ENCODE assay signal across 37 cellular contexts in the genomic region with DNA sequence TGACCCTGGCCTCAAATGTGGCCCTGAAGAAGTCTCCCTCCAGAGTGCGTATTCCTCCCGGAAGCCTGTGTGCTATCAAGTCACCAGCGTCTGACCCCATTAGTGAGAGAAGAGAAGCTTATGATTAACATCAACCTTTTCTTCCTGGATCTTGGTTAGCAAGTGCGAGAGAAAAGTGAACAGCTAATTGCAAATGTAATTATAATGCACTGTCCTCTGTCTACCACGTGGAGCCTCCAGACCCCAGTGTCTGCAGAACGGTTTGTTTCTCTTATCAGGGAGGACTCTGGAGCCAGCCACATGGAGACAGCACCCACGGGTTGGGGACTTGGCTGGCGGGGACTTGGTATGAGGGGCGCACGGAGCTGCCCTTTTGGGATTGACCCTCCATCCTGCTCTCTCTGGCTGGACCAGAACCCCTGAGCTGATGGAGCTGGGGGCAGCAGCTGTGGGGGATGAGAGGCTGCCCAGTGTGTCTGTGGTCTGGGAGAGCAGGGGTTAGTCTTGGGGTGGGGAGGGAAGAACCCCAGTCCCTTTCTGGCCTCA. TPM values are rescaled to one million over a fixed set of nuclear protein-coding genes. Genes with fewer than 3 reads are reported as not detected.
"Had no signal": no experiment of that assay in that cellular context is flagged by ENCODE, and none has a peak within 500 bp of the region (broad histone marks: within the 10 kb centered on the region; RNA-seq: fewer than 3 reads in every experiment).

No MANE protein-coding gene starts in this region.

- H3K4me3 ChIP-seq: ascending aorta, breast epithelium, cardiac muscle cell, colonic mucosa, esophagus squamous epithelium, gastroesophageal sphincter, heart right ventricle, hepatocyte had no signal

- H3K27ac ChIP-seq: ascending aorta, breast epithelium, cardiac muscle cell, colonic mucosa, epithelial cell of prostate, esophagus squamous epithelium, gastroesophageal sphincter, heart right ventricle, hepatocyte, VCaP had no signal

- DNase-seq: activated CD4-positive, alpha-beta memory T cell treated with anti-CD3 and anti-CD28 coated beads, Interleukin-2, amount 10 ng/mL, durations not matched to agents 7 days and 5 days; activated CD4-positive, alpha-beta T cell treated with anti-CD3 and anti-CD28 coated beads for 1 hour; activated CD4-positive, alpha-beta T cell treated with anti-CD3 and anti-CD28 coated beads for 4 hours; activated CD4-positive, alpha-beta T cell treated with anti-CD3 and anti-CD28 coated beads, Interleukin-2, amount 10 ng/mL, durations not matched to agents 7 days and 5 days; activated CD4-positive, alpha-beta T cell treated with anti-CD3 and anti-CD28 coated beads, Interleukin-2, amount 50 U/mL, for 4 hours; activated CD8-positive, alpha-beta memory T cell treated with anti-CD3 and anti-CD28 coated beads, Interleukin-2, amount 50 U/mL, for 48 hours; activated effector memory CD4-positive, alpha-beta T cell treated with Interleukin-2 at 50 U/mL for 16 hours; activated gamma-delta T cell treated with Interleukin-2 at 50 U/mL for 16 hours; activated naive CD4-positive, alpha-beta T cell treated with anti-CD3 and anti-CD28 coated beads for 36 hours; activated naive CD8-positive, alpha-beta T cell treated with anti-CD3 and anti-CD28 coated beads, Interleukin-2, amount 10 ng/mL, durations not matched to agents 7 days and 5 days; activated T-cell treated with anti-CD3 and anti-CD28 coated beads for 4 hours; activated T-cell treated with anti-CD3 and anti-CD28 coated beads, Interleukin-2, amount 50 U/mL, for 24 hours; central memory CD4-positive, alpha-beta T cell; cerebellar nuclear complex; colonic mucosa; effector CD8-positive, alpha-beta T cell; esophagus squamous epithelium; foreskin melanocyte; heart right ventricle; T-helper 2 cell had no signal

- H3K27me3 ChIP-seq: ascending aorta, breast epithelium, colonic mucosa, gastroesophageal sphincter had no signal

- ATAC-seq: activated naive CD4-positive, alpha-beta T cell treated with anti-CD3 and anti-CD28 coated beads, Interleukin-2, amount 50 U/mL, for 72 hours; activated T-helper 17 cell treated with anti-CD3 and anti-CD28 coated beads, Interleukin-2, amount 50 U/mL, for 72 hours; gastroesophageal sphincter; heart right ventricle; WTC11 had no signal

- H3K27me3 Mint-ChIP-seq: activated T-helper 17 cell treated with anti-CD3 and anti-CD28 coated beads, Interleukin-2, amount 50 U/mL, for 72 hours had no signal

- H3K79me2 ChIP-seq: hepatocyte had no signal

- H3K4me3 Mint-ChIP-seq: activated CD4-positive, alpha-beta memory T cell treated with anti-CD3 and anti-CD28 coated beads, Interleukin-2, amount 10 ng/mL, durations not matched to agents 7 days and 5 days; activated naive CD4-positive, alpha-beta T cell treated with anti-CD3 and anti-CD28 coated beads for 36 hours; activated naive CD8-positive, alpha-beta T cell treated with anti-CD3 and anti-CD28 coated beads, Interleukin-2, amount 10 ng/mL, durations not matched to agents 7 days and 5 days; activated T-cell treated with anti-CD3 and anti-CD28 coated beads, Interleukin-2, amount 50 U/mL, for 24 hours; WTC11 had no signal

- H2AFZ ChIP-seq: hepatocyte had no signal

- H3K4me2 ChIP-seq: hepatocyte had no signal

- H3K27ac Mint-ChIP-seq: activated CD4-positive, alpha-beta memory T cell treated with anti-CD3 and anti-CD28 coated beads, Interleukin-2, amount 10 ng/mL, durations not matched to agents 7 days and 5 days; activated naive CD4-positive, alpha-beta T cell treated with anti-CD3 and anti-CD28 coated beads for 36 hours; activated naive CD4-positive, alpha-beta T cell treated with anti-CD3 and anti-CD28 coated beads, Interleukin-2, amount 50 U/mL, for 72 hours; activated T-cell treated with anti-CD3 and anti-CD28 coated beads, Interleukin-2, amount 50 U/mL, for 24 hours; activated T-helper 17 cell treated with anti-CD3 and anti-CD28 coated beads, Interleukin-2, amount 50 U/mL, for 72 hours; WTC11 had no signal

- H3K9me3 Mint-ChIP-seq: activated CD4-positive, alpha-beta memory T cell treated with anti-CD3 and anti-CD28 coated beads, Interleukin-2, amount 10 ng/mL, durations not matched to agents 7 days and 5 days; activated CD4-positive, alpha-beta T cell treated with anti-CD3 and anti-CD28 coated beads, Interleukin-2, amount 10 ng/mL, durations not matched to agents 7 days and 5 days; activated naive CD4-positive, alpha-beta T cell treated with anti-CD3 and anti-CD28 coated beads for 36 hours; activated naive CD4-positive, alpha-beta T cell treated with anti-CD3 and anti-CD28 coated beads, Interleukin-2, amount 50 U/mL, for 72 hours; activated naive CD8-positive, alpha-beta T cell treated with anti-CD3 and anti-CD28 coated beads, Interleukin-2, amount 10 ng/mL, durations not matched to agents 7 days and 5 days; activated T-cell treated with anti-CD3 and anti-CD28 coated beads, Interleukin-2, amount 50 U/mL, for 24 hours; activated T-helper 17 cell treated with anti-CD3 and anti-CD28 coated beads, Interleukin-2, amount 50 U/mL, for 72 hours; brain; WTC11 had no signal

- H3K4me1 ChIP-seq: colonic mucosa had no signal

- H3K9me3 ChIP-seq: ascending aorta, breast epithelium, colonic mucosa, esophagus squamous epithelium, gastroesophageal sphincter, heart right ventricle had no signal

- H3K36me3 ChIP-seq: ascending aorta, breast epithelium, cardiac muscle cell, colonic mucosa, esophagus squamous epithelium, gastroesophageal sphincter, heart right ventricle had no signal

- H3K36me3 Mint-ChIP-seq: activated naive CD4-positive, alpha-beta T cell treated with anti-CD3 and anti-CD28 coated beads, Interleukin-2, amount 50 U/mL, for 72 hours; activated naive CD8-positive, alpha-beta T cell treated with anti-CD3 and anti-CD28 coated beads, Interleukin-2, amount 10 ng/mL, durations not matched to agents 7 days and 5 days; brain; WTC11 had no signal

RNA-seq across cellular contexts. Expression of a gene that starts 5.7 kb away (rescaled TPM):
- total RNA-seq: activated CD4-positive, alpha-beta memory T cell treated with anti-CD3 and anti-CD28 coated beads, Interleukin-2, amount 10 ng/mL, durations not matched to agents 7 days and 5 days; activated CD4-positive, alpha-beta T cell treated with anti-CD3 and anti-CD28 coated beads, Interleukin-2, amount 10 ng/mL, durations not matched to agents 7 days and 5 days; activated naive CD4-positive, alpha-beta T cell treated with anti-CD3 and anti-CD28 coated beads for 36 hours; activated naive CD4-positive, alpha-beta T cell treated with anti-CD3 and anti-CD28 coated beads, Interleukin-2, amount 50 U/mL, for 72 hours; activated naive CD8-positive, alpha-beta T cell treated with anti-CD3 and anti-CD28 coated beads, Interleukin-2, amount 10 ng/mL, durations not matched to agents 7 days and 5 days; activated T-helper 17 cell treated with anti-CD3 and anti-CD28 coated beads, Interleukin-2, amount 50 U/mL, for 72 hours; ascending aorta; breast epithelium; cardiac muscle cell; colonic mucosa; dermis microvascular lymphatic vessel endothelial cell; endothelial cell of umbilical vein; esophagus squamous epithelium; fibroblast of lung; fibroblast of villous mesenchyme; gastroesophageal sphincter; glomerular endothelial cell; hepatocyte; WTC11 had no signal
- polyA plus RNA-seq: esophagus, fibroblast of lung, heart right ventricle, hepatocyte had no signal
